In genomic region chr12:104039769-104040168, GRCh38 we compare ENCODE assay signal across 1 cellular context. TPM values are rescaled to one million over a fixed set of nuclear protein-coding genes. Genes with fewer than 3 reads are reported as not detected.
"Had no signal": no experiment of that assay in that cellular context is flagged by ENCODE, and none has a peak within 500 bp of the region (broad histone marks: within the 10 kb centered on the region; RNA-seq: fewer than 3 reads in every experiment).

No MANE protein-coding gene starts in this region.

RNA-seq across cellular contexts. Expression of gene GLT8D2, which starts 10.2 kb away (rescaled TPM):
- total RNA-seq: OCI-LY7 had no signal
